ENCODE assay signal across 32 cellular contexts in the genomic region with DNA sequence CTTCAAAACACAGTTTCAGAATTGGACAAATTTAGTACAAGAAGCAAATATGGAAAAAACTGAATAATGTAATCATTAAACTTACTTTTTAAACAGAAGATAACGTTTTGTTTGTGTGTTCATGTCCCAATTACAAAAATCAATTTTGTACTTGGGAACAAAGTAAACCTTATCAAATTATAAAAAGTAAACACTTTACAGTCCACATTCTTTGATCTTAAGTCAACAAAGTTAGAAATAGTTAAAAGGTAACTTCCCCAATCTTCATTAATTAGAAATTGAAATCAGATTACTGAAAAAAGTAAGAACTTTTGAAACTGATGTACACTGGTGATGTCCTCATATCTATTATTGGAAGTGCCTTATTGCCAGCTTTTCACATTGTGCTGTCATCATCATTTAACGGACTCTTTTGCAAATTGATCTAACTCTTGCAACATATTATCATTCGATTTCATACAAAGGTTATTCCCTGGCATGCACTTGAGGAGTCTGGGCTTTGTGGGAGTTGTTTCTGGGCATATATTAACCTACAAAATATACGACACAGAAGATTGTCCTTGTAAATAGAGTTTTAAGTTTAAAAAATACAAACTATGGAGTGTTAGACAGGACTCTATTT. TPM values are rescaled to one million over a fixed set of nuclear protein-coding genes. Genes with fewer than 3 reads are reported as not detected.
"Had no signal": no experiment of that assay in that cellular context is flagged by ENCODE, and none has a peak within 500 bp of the region (broad histone marks: within the 10 kb centered on the region; RNA-seq: fewer than 3 reads in every experiment).

No MANE protein-coding gene starts in this region.

- H3K36me3 ChIP-seq: colonic mucosa, neutrophil, prostate gland, right atrium auricular region, suprapubic skin, transverse colon, upper lobe of right lung, uterus had no signal

- H3K9me3 ChIP-seq: colonic mucosa, mucosa of descending colon, neutrophil, prostate gland, transverse colon, upper lobe of right lung had no signal

- H3K4me1 ChIP-seq: colonic mucosa, foreskin keratinocyte, heart right ventricle, prostate gland, right atrium auricular region, suprapubic skin, transverse colon, upper lobe of right lung, uterus had no signal

- H3K27me3 ChIP-seq: colonic mucosa, right atrium auricular region, suprapubic skin, transverse colon, upper lobe of right lung, uterus had no signal

- H3K4me3 ChIP-seq: colonic mucosa, heart right ventricle, lung, mucosa of descending colon, prostate gland, right atrium auricular region, skin epidermis, suprapubic skin, transverse colon, upper lobe of right lung, uterus had no signal

- ATAC-seq: esophagus mucosa; foreskin keratinocyte; heart right ventricle; left colon; left ventricle myocardium superior; mucosa of descending colon; natural killer cell treated with Interleukin-12 subunit alpha and Interleukin-12 subunit beta and Interleukin-15 and Interleukin-18, amount 100 ng/mL, for 72 hours; stimulated activated naive CD8-positive, alpha-beta T cell treated with anti-CD3 and anti-CD28 coated beads, Interleukin-15, amount 100 ng/mL, for 72 hours; upper lobe of right lung had no signal

- H3K27ac ChIP-seq: colonic mucosa, epithelial cell of prostate, foreskin keratinocyte, heart right ventricle, neutrophil, prostate gland, right atrium auricular region, skin epidermis, suprapubic skin, transverse colon, upper lobe of right lung, uterus had no signal

- DNase-seq: colonic mucosa; effector CD8-positive, alpha-beta T cell; endodermal cell; foreskin keratinocyte; glutamatergic neuron; heart right ventricle; hippocampal formation; islet precursor cell; kidney glomerular epithelial cell; left colon; left ventricle myocardium superior; mesenchymal stem cell; mucosa of descending colon; naive B cell; stimulated activated CD4-positive, alpha-beta T cell treated with anti-CD3 and anti-CD28 coated beads, Interleukin-15, amount 100 ng/mL, for 24 hours; stimulated activated CD4-positive, alpha-beta T cell treated with anti-CD3 and anti-CD28 coated beads, Interleukin-2, amount 100 ng/mL, for 48 hours; stimulated activated naive CD4-positive, alpha-beta T cell; stimulated activated naive CD8-positive, alpha-beta T cell treated with anti-CD3 and anti-CD28 coated beads, Interleukin-15, amount 100 ng/mL, for 72 hours; transverse colon; upper lobe of right lung; uterus had no signal

RNA-seq across cellular contexts. Expression of a gene that starts 53.4 kb away (rescaled TPM):
- total RNA-seq: colonic mucosa; endodermal cell; esophagus mucosa; left colon; mesothelial cell of epicardium; natural killer cell treated with Interleukin-12 subunit alpha and Interleukin-12 subunit beta and Interleukin-15 and Interleukin-18, amount 100 ng/mL, for 72 hours; neural crest cell had no signal
- polyA plus RNA-seq: foreskin keratinocyte had no signal
